20 cellular contexts compared by ENCODE assay signal in genomic region chr1:59149435-59149834, GRCh38.
"Had no signal": no experiment of that assay in that cellular context is flagged by ENCODE, and none has a peak within 500 bp of the region (broad histone marks: within the 10 kb centered on the region; RNA-seq: fewer than 3 reads in every experiment).

No MANE protein-coding gene starts in this region.

- H3K79me2 ChIP-seq: parathyroid adenoma had no signal

- ATAC-seq: activated CD8-positive, alpha-beta T cell treated with anti-CD3 and anti-CD28 coated beads for 36 hours; natural killer cell treated with Interleukin-12 subunit alpha and Interleukin-12 subunit beta and Interleukin-15 and Interleukin-18, amount 100 ng/mL, for 72 hours had no signal

- H3K27me3 ChIP-seq: transverse colon had no signal

- H3K36me3 ChIP-seq: neutrophil, transverse colon had no signal

- H2AFZ ChIP-seq: parathyroid adenoma had no signal

- H3K9ac ChIP-seq: parathyroid adenoma had no signal

- H3K36me3 Mint-ChIP-seq: activated naive CD8-positive, alpha-beta T cell treated with anti-CD3 and anti-CD28 coated beads, Interleukin-2, amount 10 ng/mL, durations not matched to agents 7 days and 5 days; brain; natural killer cell treated with Interleukin-12 subunit alpha and Interleukin-12 subunit beta and Interleukin-15 and Interleukin-18, amount 100 ng/mL, for 72 hours had no signal

- H3K27ac Mint-ChIP-seq: activated B cell treated with CpG ODN at 0.5 μM for 24 hours; activated CD4-positive, alpha-beta T cell treated with anti-CD3 and anti-CD28 coated beads, Interleukin-2, amount 10 ng/mL, durations not matched to agents 24 days and 14 days; activated CD8-positive, alpha-beta T cell treated with anti-CD3 and anti-CD28 coated beads for 36 hours; activated naive CD8-positive, alpha-beta T cell treated with anti-CD3 and anti-CD28 coated beads, Interleukin-2, amount 10 ng/mL, durations not matched to agents 7 days and 5 days; activated T-cell treated with anti-CD3 and anti-CD28 coated beads, Interleukin-2, amount 50 U/mL, for 24 hours; activated T-helper 2 cell treated with anti-CD3 and anti-CD28 coated beads, Interferon-gamma antibody, Interleukin-2, Interleukin-4, amounts not matched to agents 10 μg/mL and 5 μg/mL and 100 μg/mL, durations not matched to agents 14 hours and 24 hours and 36 hours; endodermal cell; stimulated activated naive CD8-positive, alpha-beta T cell treated with anti-CD3 and anti-CD28 coated beads, Interleukin-15, Interleukin-2, amounts not matched to agents 100 ng/mL and 50 ng/mL, for 24 hours had no signal

- DNase-seq: activated B cell treated with CpG ODN at 0.5 μM for 24 hours; activated CD4-positive, alpha-beta T cell treated with anti-CD3 and anti-CD28 coated beads, Interleukin-2, amount 10 ng/mL, durations not matched to agents 24 days and 14 days; activated CD8-positive, alpha-beta T cell treated with anti-CD3 and anti-CD28 coated beads for 36 hours; activated naive CD4-positive, alpha-beta T cell treated with Interleukin-2 at 50 U/mL for 16 hours; activated naive CD8-positive, alpha-beta T cell treated with anti-CD3 and anti-CD28 coated beads, Interleukin-2, amount 10 ng/mL, durations not matched to agents 7 days and 5 days; activated T-cell treated with anti-CD3 and anti-CD28 coated beads, Interleukin-2, amount 50 U/mL, for 24 hours; caudate nucleus; endodermal cell; foreskin melanocyte; mesendoderm; retina; SW 1271; transverse colon had no signal

- H3K4me3 Mint-ChIP-seq: activated B cell treated with CpG ODN at 0.5 μM for 24 hours; activated CD4-positive, alpha-beta T cell treated with anti-CD3 and anti-CD28 coated beads, Interleukin-2, amount 10 ng/mL, durations not matched to agents 24 days and 14 days; activated CD8-positive, alpha-beta T cell treated with anti-CD3 and anti-CD28 coated beads for 36 hours; activated naive CD8-positive, alpha-beta T cell treated with anti-CD3 and anti-CD28 coated beads, Interleukin-2, amount 10 ng/mL, durations not matched to agents 7 days and 5 days; activated T-cell treated with anti-CD3 and anti-CD28 coated beads, Interleukin-2, amount 50 U/mL, for 24 hours; brain; endodermal cell; natural killer cell treated with Interleukin-12 subunit alpha and Interleukin-12 subunit beta and Interleukin-15 and Interleukin-18, amount 100 ng/mL, for 72 hours; stimulated activated naive CD8-positive, alpha-beta T cell treated with anti-CD3 and anti-CD28 coated beads, Interleukin-15, Interleukin-2, amounts not matched to agents 100 ng/mL and 50 ng/mL, for 24 hours had no signal

- H3K9me3 Mint-ChIP-seq: activated B cell treated with CpG ODN at 0.5 μM for 24 hours; activated CD4-positive, alpha-beta T cell treated with anti-CD3 and anti-CD28 coated beads, Interleukin-2, amount 10 ng/mL, durations not matched to agents 24 days and 14 days; activated CD8-positive, alpha-beta T cell treated with anti-CD3 and anti-CD28 coated beads for 36 hours; activated naive CD8-positive, alpha-beta T cell treated with anti-CD3 and anti-CD28 coated beads, Interleukin-2, amount 10 ng/mL, durations not matched to agents 7 days and 5 days; activated T-cell treated with anti-CD3 and anti-CD28 coated beads, Interleukin-2, amount 50 U/mL, for 24 hours; activated T-helper 2 cell treated with anti-CD3 and anti-CD28 coated beads, Interferon-gamma antibody, Interleukin-2, Interleukin-4, amounts not matched to agents 10 μg/mL and 5 μg/mL and 100 μg/mL, durations not matched to agents 14 hours and 24 hours and 36 hours; endodermal cell; natural killer cell treated with Interleukin-12 subunit alpha and Interleukin-12 subunit beta and Interleukin-15 and Interleukin-18, amount 100 ng/mL, for 72 hours; stimulated activated naive CD8-positive, alpha-beta T cell treated with anti-CD3 and anti-CD28 coated beads, Interleukin-15, Interleukin-2, amounts not matched to agents 100 ng/mL and 50 ng/mL, for 24 hours had no signal

- H3K27ac ChIP-seq: epithelial cell of prostate, neutrophil, parathyroid adenoma had no signal

- H3K27me3 Mint-ChIP-seq: activated B cell treated with CpG ODN at 0.5 μM for 24 hours; activated CD4-positive, alpha-beta T cell treated with anti-CD3 and anti-CD28 coated beads, Interleukin-2, amount 10 ng/mL, durations not matched to agents 24 days and 14 days; activated CD8-positive, alpha-beta T cell treated with anti-CD3 and anti-CD28 coated beads for 36 hours; activated naive CD8-positive, alpha-beta T cell treated with anti-CD3 and anti-CD28 coated beads, Interleukin-2, amount 10 ng/mL, durations not matched to agents 7 days and 5 days; activated T-cell treated with anti-CD3 and anti-CD28 coated beads, Interleukin-2, amount 50 U/mL, for 24 hours; natural killer cell treated with Interleukin-12 subunit alpha and Interleukin-12 subunit beta and Interleukin-15 and Interleukin-18, amount 100 ng/mL, for 72 hours; stimulated activated naive CD8-positive, alpha-beta T cell treated with anti-CD3 and anti-CD28 coated beads, Interleukin-15, Interleukin-2, amounts not matched to agents 100 ng/mL and 50 ng/mL, for 24 hours had no signal

- H3K4me1 ChIP-seq: parathyroid adenoma had no signal

- H3K9me3 ChIP-seq: neutrophil, transverse colon had no signal

- H3K4me3 ChIP-seq: transverse colon had no signal
